12 cellular contexts compared by ENCODE assay signal in genomic region chr11:67950705-67951104, GRCh38. TPM values are rescaled to one million over a fixed set of nuclear protein-coding genes. Genes with fewer than 3 reads are reported as not detected.
DNase-seq lines count a peak whose midpoint lies in the region; TF ChIP-seq lines count a peak whose summit lies in the region.
"Not testable (repeated sequence)": the region's sequence is repeated elsewhere in the genome, so short reads cannot be mapped to it uniquely, and the experiment has no call there.
"Had no signal": no experiment of that assay in that cellular context is flagged by ENCODE, and none has a peak within 500 bp of the region (broad histone marks: within the 10 kb centered on the region; RNA-seq: fewer than 3 reads in every experiment).

No MANE protein-coding gene starts in this region.

- DNase-seq in EH (ENCODE audit: low read depth): peak; percentile 7
- peak; percentile 18 for DNase-seq in ELF-1 (ENCODE audit: low read depth, low spot score)
- peak; percentile 51 for DNase-seq in islet precursor cell
- DNase-seq in left kidney (ENCODE audit: low read depth, low spot score): peak; percentile 9
- DNase-seq in mesothelial cell of epicardium (ENCODE audit: low spot score in 2 of 2, unreplicated experiment in 2 of 2); type B pancreatic cell (ENCODE audit: extremely low spot score, unreplicated experiment): not testable (repeated sequence)
- DNase-seq in trophoblast cell: peak; percentile 75 to 81

- not testable (repeated sequence) for H3K27ac ChIP-seq in trophoblast cell (ENCODE audit: low read depth, low read length)

- H3K9me3 Mint-ChIP-seq in mesothelial cell of epicardium, nephron, type B pancreatic cell: not testable (repeated sequence)

- not testable (repeated sequence) for H2BK120ac ChIP-seq in trophoblast cell (ENCODE audit: insufficient read depth, low read length, poor library complexity)

- not testable (repeated sequence) for H3K4me3 Mint-ChIP-seq in mesothelial cell of epicardium
- peak overlapping the region in 1 of 3 experiments; percentile 10 for H3K4me3 Mint-ChIP-seq in nephron
- peak overlapping the region; percentile 14 for H3K4me3 Mint-ChIP-seq in type B pancreatic cell

- peaks cover 11% of the 10 kb centered on the region for H3K4me1 Mint-ChIP-seq in mesothelial cell of epicardium
- not testable (repeated sequence) for H3K4me1 Mint-ChIP-seq in nephron; type B pancreatic cell (ENCODE audit: unreplicated experiment)

- H3K23ac ChIP-seq in trophoblast cell (ENCODE audit: low read length): not testable (repeated sequence)

- H3K27me3 Mint-ChIP-seq in mesothelial cell of epicardium (ENCODE audit: low read depth): peaks cover 33% of the 10 kb centered on the region
- H3K27me3 Mint-ChIP-seq in nephron (ENCODE audit: low read depth): peaks cover 50% of the 10 kb centered on the region
- H3K27me3 Mint-ChIP-seq in type B pancreatic cell: peaks cover 39% of the 10 kb centered on the region

- WGBS in trophoblast cell (ENCODE audit: extremely low coverage, insufficient coverage, insufficient read length): no CpG with 5 or more reads among the region's 8 CpGs

- H2AK5ac ChIP-seq in trophoblast cell (ENCODE audit: low read length): not testable (repeated sequence)

- not testable (repeated sequence) for H3K4ac ChIP-seq in trophoblast cell (ENCODE audit: low read depth, low read length)

- H4K8ac ChIP-seq in trophoblast cell (ENCODE audit: low read depth, low read length): not testable (repeated sequence)

- not testable (repeated sequence) for H2BK5ac ChIP-seq in trophoblast cell (ENCODE audit: low read depth, low read length, poor library complexity)

- H3K4me3 ChIP-seq in trophoblast cell (ENCODE audit: low read depth, low read length): not testable (repeated sequence)

- H3K4me2 ChIP-seq in trophoblast cell (ENCODE audit: low read length): not testable (repeated sequence)

- TF ChIP-seq CTCF in mesothelial cell of epicardium (IDR thresholded peaks at IDR 0.05; ENCODE audit: unreplicated experiment); nephron (IDR thresholded peaks at IDR 0.05; ENCODE audit: unreplicated experiment in 3 of 3); type B pancreatic cell (conservative IDR thresholded peaks at IDR 0.05): not testable (repeated sequence)

- not testable (repeated sequence) for H3K14ac ChIP-seq in trophoblast cell (ENCODE audit: low read length)

- not testable (repeated sequence) for H3K36me3 ChIP-seq in trophoblast cell (ENCODE audit: control insufficient read depth in 1 of 2, insufficient read depth in 2 of 2, low read length in 2 of 2)

- not testable (repeated sequence) for H3K79me1 ChIP-seq in trophoblast cell (ENCODE audit: low read length)

- H2BK12ac ChIP-seq in trophoblast cell (ENCODE audit: low read length): not testable (repeated sequence)

- not testable (repeated sequence) for H4K91ac ChIP-seq in trophoblast cell (ENCODE audit: low read depth, low read length)

- not testable (repeated sequence) for H3K4me1 ChIP-seq in trophoblast cell (ENCODE audit: control insufficient read depth in 1 of 2, insufficient read depth in 2 of 2, low read length in 2 of 2)

- H3K79me2 ChIP-seq in trophoblast cell (ENCODE audit: control insufficient read depth, insufficient read depth, low read length, poor library complexity): not testable (repeated sequence)

- H3K27me3 ChIP-seq in trophoblast cell (ENCODE audit: insufficient read depth, low read length): not testable (repeated sequence)

- peak overlapping the region; percentile 3 for H3K27ac Mint-ChIP-seq in mesothelial cell of epicardium
- H3K27ac Mint-ChIP-seq in nephron: peak overlapping the region in 2 of 3 experiments; percentile 32 to 77
- not testable (repeated sequence) for H3K27ac Mint-ChIP-seq in type B pancreatic cell

- not testable (repeated sequence) for H3K9ac ChIP-seq in trophoblast cell (ENCODE audit: low read length)

- not testable (repeated sequence) for H3K36me3 Mint-ChIP-seq in mesothelial cell of epicardium; nephron (ENCODE audit: low read depth); type B pancreatic cell

- H4K12ac ChIP-seq in trophoblast cell (ENCODE audit: low read depth, low read length): not testable (repeated sequence)

- H2AFZ ChIP-seq in trophoblast cell (ENCODE audit: insufficient read depth, low read length, poor library complexity): not testable (repeated sequence)

- not testable (repeated sequence) for H3K18ac ChIP-seq in trophoblast cell (ENCODE audit: low read length)

- H3K9me3 ChIP-seq in trophoblast cell (ENCODE audit: insufficient read depth, low read depth, low read length): not testable (repeated sequence)

RNA-seq across cellular contexts. Expression of gene UNC93B1, which starts 53.2 kb away (rescaled TPM):
- total RNA-seq in mesothelial cell of epicardium (19.0 to 23.7 TPM (median 20.4 TPM) in 3 replicates), type B pancreatic cell (ENCODE audit: low replicate concordance) (13.0 and 13.7 TPM in 2 replicates)
- 6.6 and 7.0 TPM in 2 replicates for polyA plus RNA-seq in trophoblast cell (2013)

RNA-seq across cellular contexts. Expression of gene ALDH3B1, which starts 59.4 kb away (rescaled TPM):
- total RNA-seq in mesothelial cell of epicardium (1.4 to 1.8 TPM (median 1.7 TPM) in 3 replicates), type B pancreatic cell (ENCODE audit: low replicate concordance) (0.95 and 1.7 TPM in 2 replicates)
- polyA plus RNA-seq in trophoblast cell (2013): 0.42 TPM in 2 replicates
- total RNA-seq: A673; CD4-positive, CD25-positive, alpha-beta regulatory T cell; CD8-positive, alpha-beta T cell had no signal
- polyA plus RNA-seq: CD4-positive, alpha-beta memory T cell; CD4-positive, CD25-positive, alpha-beta regulatory T cell had no signal
